13 cellular contexts compared by ENCODE assay signal in the genomic region with DNA sequence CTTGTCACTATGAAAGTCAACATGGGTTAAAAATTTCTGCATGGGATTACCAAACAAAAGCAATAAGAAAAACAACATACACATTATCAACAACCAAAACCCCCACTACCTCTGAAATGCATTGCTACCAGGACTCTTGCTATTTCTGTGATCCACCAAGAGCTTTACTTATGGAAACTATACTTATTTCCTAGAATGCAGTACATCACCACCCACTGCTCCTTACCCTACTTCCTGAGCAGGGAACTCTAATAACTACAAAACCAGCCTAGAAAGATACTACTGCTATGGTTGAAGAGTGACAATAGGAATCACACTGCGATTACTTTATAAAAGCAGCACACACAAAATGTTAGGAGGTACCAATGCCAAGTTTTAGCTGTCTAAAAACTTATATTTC. TPM values are rescaled to one million over a fixed set of nuclear protein-coding genes. Genes with fewer than 3 reads are reported as not detected.
"Had no signal": no experiment of that assay in that cellular context is flagged by ENCODE, and none has a peak within 500 bp of the region (broad histone marks: within the 10 kb centered on the region; RNA-seq: fewer than 3 reads in every experiment).

No MANE protein-coding gene starts in this region.

- H3K27ac Mint-ChIP-seq: activated naive CD8-positive, alpha-beta T cell treated with anti-CD3 and anti-CD28 coated beads for 36 hours; stimulated activated effector memory CD8-positive, alpha-beta T cell treated with anti-CD3 and anti-CD28 coated beads, Interleukin-12 subunit alpha, Interleukin-12 subunit beta, amount 100 ng/mL, for 72 hours had no signal

- H3K36me3 Mint-ChIP-seq: activated naive CD8-positive, alpha-beta T cell treated with anti-CD3 and anti-CD28 coated beads for 36 hours; stimulated activated effector memory CD8-positive, alpha-beta T cell treated with anti-CD3 and anti-CD28 coated beads, Interleukin-12 subunit alpha, Interleukin-12 subunit beta, amount 100 ng/mL, for 72 hours had no signal

- H3K4me1 Mint-ChIP-seq: activated naive CD8-positive, alpha-beta T cell treated with anti-CD3 and anti-CD28 coated beads for 36 hours; stimulated activated effector memory CD8-positive, alpha-beta T cell treated with anti-CD3 and anti-CD28 coated beads, Interleukin-12 subunit alpha, Interleukin-12 subunit beta, amount 100 ng/mL, for 72 hours had no signal

- H3K4me3 ChIP-seq: dorsolateral prefrontal cortex, esophagus muscularis mucosa, right atrium auricular region had no signal

- H3K4me1 ChIP-seq: right atrium auricular region had no signal

- ATAC-seq: activated T-cell treated with anti-CD3 and anti-CD28 coated beads, Interleukin-2, amount 50 U/mL, for 4 hours; left lobe of liver; stimulated activated effector memory CD8-positive, alpha-beta T cell treated with anti-CD3 and anti-CD28 coated beads, Interleukin-12 subunit alpha, Interleukin-12 subunit beta, amount 100 ng/mL, for 72 hours had no signal

- H3K27me3 ChIP-seq: dorsolateral prefrontal cortex, esophagus muscularis mucosa, right atrium auricular region had no signal

- H3K9me3 ChIP-seq: esophagus muscularis mucosa, right atrium auricular region had no signal

- DNase-seq: activated CD4-positive, alpha-beta T cell treated with anti-CD3 and anti-CD28 coated beads for 1 hour; activated CD4-positive, alpha-beta T cell treated with anti-CD3 and anti-CD28 coated beads, Interleukin-2, amount 50 U/mL, for 48 hours; activated gamma-delta T cell; activated naive CD8-positive, alpha-beta T cell treated with anti-CD3 and anti-CD28 coated beads for 36 hours; activated T-cell treated with anti-CD3 and anti-CD28 coated beads, Interleukin-2, amount 50 U/mL, for 4 hours; dorsolateral prefrontal cortex; head of caudate nucleus; posterior cingulate gyrus; trophoblast cell had no signal

- H3K36me3 ChIP-seq: esophagus muscularis mucosa, right atrium auricular region had no signal

- H3K27me3 Mint-ChIP-seq: activated naive CD8-positive, alpha-beta T cell treated with anti-CD3 and anti-CD28 coated beads for 36 hours had no signal

- H3K27ac ChIP-seq: right atrium auricular region had no signal

- H3K4me3 Mint-ChIP-seq: activated naive CD8-positive, alpha-beta T cell treated with anti-CD3 and anti-CD28 coated beads for 36 hours; activated T-cell treated with anti-CD3 and anti-CD28 coated beads, Interleukin-2, amount 50 U/mL, for 4 hours; stimulated activated effector memory CD8-positive, alpha-beta T cell treated with anti-CD3 and anti-CD28 coated beads, Interleukin-12 subunit alpha, Interleukin-12 subunit beta, amount 100 ng/mL, for 72 hours had no signal

RNA-seq across cellular contexts. Expression of a gene that starts 22.2 kb away (rescaled TPM):
- total RNA-seq: activated naive CD8-positive, alpha-beta T cell treated with anti-CD3 and anti-CD28 coated beads for 36 hours; activated T-cell treated with anti-CD3 and anti-CD28 coated beads, Interleukin-2, amount 50 U/mL, for 4 hours had no signal
